In genomic region chr1:14952626-14953314, GRCh38 we compare ENCODE assay signal across 1 cellular context.
TF ChIP-seq lines count a peak whose summit lies in the region.

No MANE protein-coding gene starts in this region.

TF ChIP-seq in HepG2, 621 proteins besides CTCF, POLR2A, EP300 and RAD21 (continued from another document and continues in another):
- TF ChIP-seq ZBTB43 (CRISPR knock-in tag; conservative IDR thresholded peaks at IDR 0.05) (peak; percentile 88), ZNF589 (CRISPR knock-in tag; conservative IDR thresholded peaks at IDR 0.05) (no peak), HOXD1 (CRISPR knock-in tag; IDR thresholded peaks at IDR 0.05) (peak; percentile 82), PHF5A (CRISPR knock-in tag; IDR thresholded peaks at IDR 0.05; ENCODE audit: low read depth, unreplicated experiment) (no peak), ZNF354B (CRISPR knock-in tag; IDR thresholded peaks at IDR 0.05) (no peak), ZNF609 (CRISPR knock-in tag; IDR thresholded peaks at IDR 0.05; ENCODE audit: borderline replicate concordance) (peak; percentile 93; the same call in 1 of the 2 replicates), HOXA5 (CRISPR knock-in tag; IDR thresholded peaks at IDR 0.05) (peak; percentile 94), ZNF253 (CRISPR knock-in tag; IDR thresholded peaks at IDR 0.05; ENCODE audit: borderline replicate concordance) (peak; percentile 88; the same call in 1 of the 2 replicates), ZSCAN31 (CRISPR knock-in tag; IDR thresholded peaks at IDR 0.05; ENCODE audit: low read depth) (peak; percentile 71; the same call in 1 of the 2 replicates), RXRB (CRISPR knock-in tag; IDR thresholded peaks at IDR 0.05; ENCODE audit: borderline replicate concordance) (peak; percentile 94), TOE1 (CRISPR knock-in tag; IDR thresholded peaks at IDR 0.05) (no peak), TEAD2 (CRISPR knock-in tag; IDR thresholded peaks at IDR 0.05) (no peak), HOXA9 (CRISPR knock-in tag; IDR thresholded peaks at IDR 0.05; ENCODE audit: borderline replicate concordance) (no peak), JDP2 (CRISPR knock-in tag; IDR thresholded peaks at IDR 0.05; ENCODE audit: borderline replicate concordance) (no peak; the same call in 1 of the 2 replicates), TRAFD1 (CRISPR knock-in tag; IDR thresholded peaks at IDR 0.05; ENCODE audit: borderline replicate concordance) (no peak), HBP1 (CRISPR knock-in tag; IDR thresholded peaks at IDR 0.05; ENCODE audit: low read depth) (no peak), ZNF362 (CRISPR knock-in tag; IDR thresholded peaks at IDR 0.05; ENCODE audit: borderline replicate concordance) (peak; percentile 89), ZBTB33 (CRISPR knock-in tag; IDR thresholded peaks at IDR 0.05) (no peak), KLF13 (CRISPR knock-in tag; IDR thresholded peaks at IDR 0.05) (no peak), ZNF3 (CRISPR knock-in tag; IDR thresholded peaks at IDR 0.05) (peak; percentile 65; the same call in 1 of the 2 replicates), ZNF639 (CRISPR knock-in tag; conservative IDR thresholded peaks at IDR 0.05) (peak; percentile 56), NR1H2 (CRISPR knock-in tag; IDR thresholded peaks at IDR 0.05; ENCODE audit: borderline replicate concordance, low read depth) (no peak), ZNF44 (CRISPR knock-in tag; IDR thresholded peaks at IDR 0.05) (no peak), GPN1 (CRISPR knock-in tag; IDR thresholded peaks at IDR 0.05; ENCODE audit: borderline replicate concordance) (no peak), SMARCC2 (IDR thresholded peaks at IDR 0.05) (no peak), BCL3 (CRISPR knock-in tag; IDR thresholded peaks at IDR 0.05) (peak; percentile 82; the same call in 1 of the 2 replicates), ZNF709 (CRISPR knock-in tag; IDR thresholded peaks at IDR 0.05) (no peak), HCFC1 (IDR thresholded peaks at IDR 0.05; ENCODE audit: low read depth, low read length) (no peak), NFIB (CRISPR knock-in tag; IDR thresholded peaks at IDR 0.05; ENCODE audit: borderline replicate concordance) (no peak), HNRNPUL1 (IDR thresholded peaks at IDR 0.05; ENCODE audit: low read depth, low read length) (no peak), ZNF264 (CRISPR knock-in tag; IDR thresholded peaks at IDR 0.05) (peak; percentile 69; the same call in 1 of the 2 replicates), ZNF580 (CRISPR knock-in tag; IDR thresholded peaks at IDR 0.05; ENCODE audit: borderline replicate concordance, low read depth) (peak; percentile 92; the same call in 1 of the 2 replicates), ZNF674 (CRISPR knock-in tag; IDR thresholded peaks at IDR 0.05; ENCODE audit: low read depth) (no peak), ZMYM2 (CRISPR knock-in tag; IDR thresholded peaks at IDR 0.05) (0 out of 2 replicates have a peak, but pooled peaks have one; percentile 29), ZNF7 (CRISPR knock-in tag; IDR thresholded peaks at IDR 0.05) (no peak), SYNCRIP (IDR thresholded peaks at IDR 0.05; ENCODE audit: insufficient read depth, low read depth, low read length) (no peak), ZNF17 (CRISPR knock-in tag; IDR thresholded peaks at IDR 0.05) (no peak), NCOR1 (IDR thresholded peaks at IDR 0.05; ENCODE audit: borderline replicate concordance, low read length) (peak; percentile 87; the same call in 1 of the 2 replicates), NR2F2 (IDR thresholded peaks at IDR 0.05; ENCODE audit: borderline replicate concordance, low read depth) (peak; percentile 97), MED13 (CRISPR knock-in tag; IDR thresholded peaks at IDR 0.05) (peak; percentile 97), ZBTB21 (CRISPR knock-in tag; IDR thresholded peaks at IDR 0.05) (no peak), ZNF75D (CRISPR knock-in tag; IDR thresholded peaks at IDR 0.05; ENCODE audit: borderline replicate concordance) (no peak), ATF3 (CRISPR knock-in tag; IDR thresholded peaks at IDR 0.05) (no peak; the same call in none of the 2 replicates), MAFG (CRISPR knock-in tag; IDR thresholded peaks at IDR 0.05) (no peak), PRDM4 (CRISPR knock-in tag; IDR thresholded peaks at IDR 0.05; ENCODE audit: borderline replicate concordance) (no peak), KLF12 (CRISPR knock-in tag; IDR thresholded peaks at IDR 0.05; ENCODE audit: borderline replicate concordance) (peak; percentile 94), MTF2 (CRISPR knock-in tag; IDR thresholded peaks at IDR 0.05; ENCODE audit: borderline replicate concordance) (no peak)
